ENCODE assay signal across 10 cellular contexts in genomic region chr1:12178511-12178910, GRCh38. TPM values are rescaled to one million over a fixed set of nuclear protein-coding genes. Genes with fewer than 3 reads are reported as not detected.
DNase-seq lines count a peak whose midpoint lies in the region; ATAC-seq and TF ChIP-seq lines count a peak whose summit lies in the region.
"Had no signal": no experiment of that assay in that cellular context is flagged by ENCODE, and none has a peak within 500 bp of the region (broad histone marks: within the 10 kb centered on the region; RNA-seq: fewer than 3 reads in every experiment).

No MANE protein-coding gene starts in this region.

- no peaks in the 10 kb centered on the region for H3K27me3 Mint-ChIP-seq in activated T-cell treated with anti-CD3 and anti-CD28 coated beads, Interleukin-2, amount 50 U/mL, for 4 hours (ENCODE audit: low read depth)
- no peaks in the 10 kb centered on the region for H3K27me3 Mint-ChIP-seq in activated B cell treated with CpG ODN at 0.5 μM for 24 hours

- peaks cover 16% of the 10 kb centered on the region for H3K36me3 Mint-ChIP-seq in activated T-cell treated with anti-CD3 and anti-CD28 coated beads, Interleukin-2, amount 50 U/mL, for 4 hours (ENCODE audit: insufficient read depth)
- H3K36me3 Mint-ChIP-seq in activated B cell treated with CpG ODN at 0.5 μM for 24 hours (ENCODE audit: low read depth), result peaks cover 49% of the 10 kb centered on the region

- H3K4me1 Mint-ChIP-seq in activated T-cell treated with anti-CD3 and anti-CD28 coated beads, Interleukin-2, amount 50 U/mL, for 4 hours (ENCODE audit: low read depth), result peaks cover 90% of the 10 kb centered on the region
- H3K4me1 Mint-ChIP-seq in activated B cell treated with CpG ODN at 0.5 μM for 24 hours, result peaks cover 89% of the 10 kb centered on the region

- CTCF ChIA-PET in activated B cell treated with CpG ODN at 0.5 μM for 24 hours (lab: Charles Lee), result interaction anchor here (1.1 to 8.2 kb wide), 2 partner anchors 18 to 54 kb away, joined by 5 to 36 read pairs; no protein-coding TSS in a partner anchor

- H3K27ac Mint-ChIP-seq in activated B cell treated with CpG ODN at 0.5 μM for 24 hours, result peak overlapping the region; percentile 18

- peaks cover 56 to 100% of the 10 kb centered on the region in 2 donors for H3K4me1 ChIP-seq in left lung
- peaks cover 34% of the 10 kb centered on the region for H3K4me1 ChIP-seq in thymus (ENCODE audit: control insufficient read depth, insufficient read depth, low read length)

- POLR2A ChIA-PET in activated B cell treated with CpG ODN at 0.5 μM for 24 hours (lab: Charles Lee), result interaction anchor here (1.1 to 2.3 kb wide), 4 partner anchors 11 to 52 kb away, joined by 3 to 17 read pairs (median 4); partner anchors contain the start of gene TNFRSF1B

- no peaks in the 10 kb centered on the region for H3K9me3 Mint-ChIP-seq in activated T-cell treated with anti-CD3 and anti-CD28 coated beads, Interleukin-2, amount 50 U/mL, for 4 hours
- H3K9me3 Mint-ChIP-seq in activated B cell treated with CpG ODN at 0.5 μM for 24 hours, result no peaks in the 10 kb centered on the region

- H3K9me3 ChIP-seq in left lung (no peaks in the 10 kb centered on the region), thymus (ENCODE audit: control insufficient read depth) (no peaks in the 10 kb centered on the region)

- H3K36me3 ChIP-seq in left lung (peaks cover 0 to 18% of the 10 kb centered on the region in 2 donors), thymus (ENCODE audit: control insufficient read depth, insufficient read depth) (no peaks in the 10 kb centered on the region)

- no peak for TF ChIP-seq POLR2A in erythroblast (IDR thresholded peaks at IDR 0.05; ENCODE audit: low read length)

- H3K27me3 ChIP-seq in left lung (no peaks in the 10 kb centered on the region), thymus (ENCODE audit: control insufficient read depth, insufficient read depth) (no peaks in the 10 kb centered on the region)

- intact Hi-C loops in activated B cell treated with CpG ODN at 0.5 μM for 24 hours (cut with micrococcal nuclease), result loop anchor here (2.0 kb wide), 1 partner anchor 26 kb away; no protein-coding TSS in a partner anchor
- intact Hi-C loops in left lung (cut with DNase I), result no loop called here

- H3K4me3 Mint-ChIP-seq in activated T-cell treated with anti-CD3 and anti-CD28 coated beads, Interleukin-2, amount 50 U/mL, for 4 hours, result peak overlapping the region; percentile 79
- H3K4me3 Mint-ChIP-seq in activated B cell treated with CpG ODN at 0.5 μM for 24 hours, result peak overlapping the region; percentile 42

- DNase-seq in activated T-cell treated with anti-CD3 and anti-CD28 coated beads, Interleukin-2, amount 50 U/mL, for 4 hours, result no peak
- DNase-seq in activated T-cell treated with anti-CD3 and anti-CD28 coated beads for 4 hours (no peak), activated B cell treated with CpG ODN at 0.5 μM for 24 hours (no peak), left lung (peak in 1 of 2 donors; percentile 67), GF-D8 (lab: John Stamatoyannopoulos, UW) (no peak), erythroblast (lab: John Stamatoyannopoulos, UW) (no peak)
- DNase-seq: cerebellar nuclear complex, NCI-H446 treated with DMSO at 0.1 percent for 48 hours had no signal

- 74% methylated on average over 11 of the region's 11 CpGs for WGBS in thymus

- no peak for ATAC-seq in activated T-cell treated with anti-CD3 and anti-CD28 coated beads, Interleukin-2, amount 50 U/mL, for 4 hours
- ATAC-seq in activated B cell treated with CpG ODN at 0.5 μM for 24 hours (ENCODE audit: low read depth) (no peak), left lung (no peak), GM21447 (IDR thresholded peaks at IDR 0.05; ENCODE audit: unreplicated experiment) (no peak)

- no peak overlapping the region for H3K4me3 ChIP-seq in left lung
- peak overlapping the region; percentile 15 for H3K4me3 ChIP-seq in thymus (ENCODE audit: low read length)

- TF ChIP-seq CTCF in activated B cell treated with CpG ODN at 0.5 μM for 24 hours (IDR thresholded peaks at IDR 0.05), result no peak
- TF ChIP-seq CTCF in left lung (IDR thresholded peaks at IDR 0.05), result no peak

- H3K27ac ChIP-seq in left lung (peak overlapping the region; percentile 72 to 94), thymus (ENCODE audit: low read depth) (peak overlapping the region; percentile 84)

RNA-seq across cellular contexts. Expression of gene TNFRSF1B, which starts 11.7 kb away (rescaled TPM):
- total RNA-seq in activated T-cell treated with anti-CD3 and anti-CD28 coated beads, Interleukin-2, amount 50 U/mL, for 4 hours, result 100 to 1,000 TPM; 218 to 255 (median 229) TPM
- total RNA-seq in activated B cell treated with CpG ODN at 0.5 μM for 24 hours, result 89.0 and 98.6 TPM in 2 replicates
- total RNA-seq in left lung, result 100 to 1,000 TPM in 1 of 2 donors, 10 to 100 TPM in 1; 33.0 to 109 TPM
- polyA plus RNA-seq in thymus, result 35.4 TPM

RNA-seq across cellular contexts. Expression of gene VPS13D, which starts 51.3 kb away (rescaled TPM):
- 10 to 100 TPM; 24.0 to 26.6 (median 26.5) TPM for total RNA-seq in activated T-cell treated with anti-CD3 and anti-CD28 coated beads, Interleukin-2, amount 50 U/mL, for 4 hours
- total RNA-seq in activated B cell treated with CpG ODN at 0.5 μM for 24 hours, result 52.6 and 64.5 TPM in 2 replicates
- total RNA-seq in left lung, result 10 to 100 TPM; 58.4 to 62.3 TPM
- 21.7 TPM for polyA plus RNA-seq in thymus
